25 cellular contexts compared by ENCODE assay signal in genomic region chr3:186496016-186496415, GRCh38.
"Had no signal": no experiment of that assay in that cellular context is flagged by ENCODE, and none has a peak within 500 bp of the region (broad histone marks: within the 10 kb centered on the region; RNA-seq: fewer than 3 reads in every experiment).

No MANE protein-coding gene starts in this region.

- H3K27ac Mint-ChIP-seq: activated CD4-positive, alpha-beta T cell treated with anti-CD3 and anti-CD28 coated beads for 36 hours; activated CD8-positive, alpha-beta T cell treated with anti-CD3 and anti-CD28 coated beads, Interleukin-2, amount 10 ng/mL, durations not matched to agents 7 days and 5 days; activated T-cell treated with anti-CD3 and anti-CD28 coated beads, Interleukin-2, amount 50 U/mL, for 72 hours; immature natural killer cell; mesothelial cell of epicardium; stimulated activated naive CD8-positive, alpha-beta T cell treated with anti-CD3 and anti-CD28 coated beads, Interleukin-15, Interleukin-2, amounts not matched to agents 100 ng/mL and 50 ng/mL, for 24 hours; T-helper 2 cell treated with Interferon-gamma antibody and Interleukin-4, amounts not matched to agents 5 μg/mL and 100 μg/mL, for 36 hours had no signal

- H3K27ac ChIP-seq: upper lobe of right lung had no signal

- H3K4me1 Mint-ChIP-seq: activated CD4-positive, alpha-beta T cell treated with anti-CD3 and anti-CD28 coated beads for 36 hours; immature natural killer cell; mesothelial cell of epicardium had no signal

- DNase-seq: activated CD4-positive, alpha-beta T cell treated with anti-CD3 and anti-CD28 coated beads for 36 hours; activated CD4-positive, CD25-positive, alpha-beta regulatory T cell; activated CD8-positive, alpha-beta T cell treated with anti-CD3 and anti-CD28 coated beads, Interleukin-2, amount 10 ng/mL, durations not matched to agents 7 days and 5 days; activated naive CD4-positive, alpha-beta T cell; activated T-cell treated with anti-CD3 and anti-CD28 coated beads for 4 hours; activated T-cell treated with anti-CD3 and anti-CD28 coated beads, Interleukin-2, amount 50 U/mL, for 72 hours; aorta; cortex of kidney; foreskin fibroblast; hypothalamus; immature natural killer cell; naive B cell; occipital lobe; right cardiac atrium; stimulated activated CD4-positive, alpha-beta T cell treated with anti-CD3 and anti-CD28 coated beads, Interleukin-12 subunit alpha, Interleukin-12 subunit beta, amount 100 ng/mL, for 4 hours; stimulated activated CD4-positive, alpha-beta T cell treated with anti-CD3 and anti-CD28 coated beads, Interleukin-4, amount 100 ng/mL, for 1 hour; T-helper 1 cell; upper lobe of right lung had no signal

- H3K4me3 ChIP-seq: body of pancreas, thoracic aorta, upper lobe of right lung had no signal

- H3K27me3 Mint-ChIP-seq: activated CD4-positive, alpha-beta T cell treated with anti-CD3 and anti-CD28 coated beads for 36 hours; stimulated activated naive CD8-positive, alpha-beta T cell treated with anti-CD3 and anti-CD28 coated beads, Interleukin-15, Interleukin-2, amounts not matched to agents 100 ng/mL and 50 ng/mL, for 24 hours had no signal

- H3K27me3 ChIP-seq: body of pancreas, upper lobe of right lung had no signal

- H3K36me3 ChIP-seq: thoracic aorta, upper lobe of right lung had no signal

- ATAC-seq: activated CD4-positive, alpha-beta T cell treated with anti-CD3 and anti-CD28 coated beads for 36 hours; activated CD8-positive, alpha-beta T cell treated with anti-CD3 and anti-CD28 coated beads, Interleukin-2, amount 10 ng/mL, durations not matched to agents 7 days and 5 days; activated naive CD4-positive, alpha-beta T cell treated with anti-CD3 and anti-CD28 coated beads, Interleukin-2, amount 50 U/mL, for 72 hours; activated T-cell treated with anti-CD3 and anti-CD28 coated beads, Interleukin-2, amount 50 U/mL, for 72 hours; esophagus mucosa; upper lobe of right lung had no signal

- H3K4me3 Mint-ChIP-seq: activated CD4-positive, alpha-beta T cell treated with anti-CD3 and anti-CD28 coated beads for 36 hours; activated CD8-positive, alpha-beta T cell treated with anti-CD3 and anti-CD28 coated beads, Interleukin-2, amount 10 ng/mL, durations not matched to agents 7 days and 5 days; activated T-cell treated with anti-CD3 and anti-CD28 coated beads, Interleukin-2, amount 50 U/mL, for 72 hours; immature natural killer cell; mesothelial cell of epicardium; naive B cell; stimulated activated naive CD8-positive, alpha-beta T cell treated with anti-CD3 and anti-CD28 coated beads, Interleukin-15, Interleukin-2, amounts not matched to agents 100 ng/mL and 50 ng/mL, for 24 hours; T-helper 2 cell treated with Interferon-gamma antibody and Interleukin-4, amounts not matched to agents 5 μg/mL and 100 μg/mL, for 36 hours had no signal

- H3K9me3 Mint-ChIP-seq: immature natural killer cell; T-helper 2 cell treated with Interferon-gamma antibody and Interleukin-4, amounts not matched to agents 5 μg/mL and 100 μg/mL, for 36 hours had no signal

- H3K9me3 ChIP-seq: body of pancreas, thoracic aorta, upper lobe of right lung had no signal

- H3K4me1 ChIP-seq: upper lobe of right lung had no signal

- H3K36me3 Mint-ChIP-seq: immature natural killer cell, mesothelial cell of epicardium, naive B cell had no signal
